Comparison of ENCODE assay signal across 2 cellular contexts in the genomic region with DNA sequence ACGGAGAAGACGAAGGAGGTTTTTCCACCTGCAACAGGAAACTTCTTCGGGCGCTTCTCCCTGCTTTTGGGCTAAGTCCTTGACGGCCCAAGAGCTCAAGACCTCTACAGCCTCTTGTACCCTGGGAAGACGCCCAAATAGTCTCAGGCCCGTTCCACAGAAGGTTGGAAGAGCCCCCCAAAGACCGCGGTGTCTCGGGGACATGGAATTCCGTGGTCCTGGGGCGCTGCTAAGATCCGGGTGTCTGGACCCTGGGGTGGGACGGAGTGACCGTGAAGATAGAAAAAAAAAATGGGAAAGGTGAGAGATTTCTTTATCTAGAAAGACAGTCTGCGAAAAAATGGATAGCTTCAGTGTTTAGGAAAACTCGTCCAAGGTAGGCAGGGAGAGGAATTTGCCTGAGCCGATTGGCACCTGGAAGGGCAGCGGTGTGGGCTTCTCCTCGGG.
TF ChIP-seq lines count a peak whose summit lies in the region.

No MANE protein-coding gene starts in this region.

TF ChIP-seq in SK-N-SH, 30 proteins besides CTCF, POLR2A, EP300 and RAD21:
- TF ChIP-seq, protein P1, sequence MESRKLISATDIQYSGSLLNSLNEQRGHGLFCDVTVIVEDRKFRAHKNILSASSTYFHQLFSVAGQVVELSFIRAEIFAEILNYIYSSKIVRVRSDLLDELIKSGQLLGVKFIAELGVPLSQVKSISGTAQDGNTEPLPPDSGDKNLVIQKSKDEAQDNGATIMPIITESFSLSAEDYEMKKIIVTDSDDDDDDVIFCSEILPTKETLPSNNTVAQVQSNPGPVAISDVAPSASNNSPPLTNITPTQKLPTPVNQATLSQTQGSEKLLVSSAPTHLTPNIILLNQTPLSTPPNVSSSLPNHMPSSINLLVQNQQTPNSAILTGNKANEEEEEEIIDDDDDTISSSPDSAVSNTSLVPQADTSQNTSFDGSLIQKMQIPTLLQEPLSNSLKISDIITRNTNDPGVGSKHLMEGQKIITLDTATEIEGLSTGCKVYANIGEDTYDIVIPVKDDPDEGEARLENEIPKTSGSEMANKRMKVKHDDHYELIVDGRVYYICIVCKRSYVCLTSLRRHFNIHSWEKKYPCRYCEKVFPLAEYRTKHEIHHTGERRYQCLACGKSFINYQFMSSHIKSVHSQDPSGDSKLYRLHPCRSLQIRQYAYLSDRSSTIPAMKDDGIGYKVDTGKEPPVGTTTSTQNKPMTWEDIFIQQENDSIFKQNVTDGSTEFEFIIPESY (IDR thresholded peaks at IDR 0.05; ENCODE audit: borderline replicate concordance, low read depth) = no peak
- TF ChIP-seq JUND (IDR thresholded peaks at IDR 0.05) (no peak), MEF2A (IDR thresholded peaks at IDR 0.05; ENCODE audit: borderline replicate concordance, low read depth) (no peak), FOXJ3 (CRISPR knock-in tag; IDR thresholded peaks at IDR 0.05) (no peak), NFIC (IDR thresholded peaks at IDR 0.05; ENCODE audit: borderline replicate concordance) (no peak), NRF1 (IDR thresholded peaks at IDR 0.05; ENCODE audit: low read depth, low read length) (no peak), FOXM1 (IDR thresholded peaks at IDR 0.05; ENCODE audit: low read depth) (no peak), RFX5 (IDR thresholded peaks at IDR 0.05; ENCODE audit: low read length) (no peak), SMC3 (IDR thresholded peaks at IDR 0.05; ENCODE audit: low read depth, low read length) (no peak), FOSL2 (IDR thresholded peaks at IDR 0.05; ENCODE audit: borderline replicate concordance, low read depth) (no peak), RCOR1 (IDR thresholded peaks at IDR 0.05; ENCODE audit: low read length) (no peak), TEAD4 (IDR thresholded peaks at IDR 0.05; ENCODE audit: borderline replicate concordance, insufficient read depth) (no peak), SIN3A (IDR thresholded peaks at IDR 0.05; ENCODE audit: borderline replicate concordance, low read depth, low read length) (no peak)
- TF ChIP-seq, protein P2, sequence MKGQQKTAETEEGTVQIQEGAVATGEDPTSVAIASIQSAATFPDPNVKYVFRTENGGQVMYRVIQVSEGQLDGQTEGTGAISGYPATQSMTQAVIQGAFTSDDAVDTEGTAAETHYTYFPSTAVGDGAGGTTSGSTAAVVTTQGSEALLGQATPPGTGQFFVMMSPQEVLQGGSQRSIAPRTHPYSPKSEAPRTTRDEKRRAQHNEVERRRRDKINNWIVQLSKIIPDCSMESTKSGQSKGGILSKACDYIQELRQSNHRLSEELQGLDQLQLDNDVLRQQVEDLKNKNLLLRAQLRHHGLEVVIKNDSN (IDR thresholded peaks at IDR 0.05; ENCODE audit: borderline replicate concordance, low read depth) = no peak
- TF ChIP-seq, protein P3, sequence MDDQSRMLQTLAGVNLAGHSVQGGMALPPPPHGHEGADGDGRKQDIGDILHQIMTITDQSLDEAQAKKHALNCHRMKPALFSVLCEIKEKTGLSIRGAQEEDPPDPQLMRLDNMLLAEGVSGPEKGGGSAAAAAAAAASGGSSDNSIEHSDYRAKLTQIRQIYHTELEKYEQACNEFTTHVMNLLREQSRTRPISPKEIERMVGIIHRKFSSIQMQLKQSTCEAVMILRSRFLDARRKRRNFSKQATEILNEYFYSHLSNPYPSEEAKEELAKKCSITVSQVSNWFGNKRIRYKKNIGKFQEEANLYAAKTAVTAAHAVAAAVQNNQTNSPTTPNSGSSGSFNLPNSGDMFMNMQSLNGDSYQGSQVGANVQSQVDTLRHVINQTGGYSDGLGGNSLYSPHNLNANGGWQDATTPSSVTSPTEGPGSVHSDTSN (IDR thresholded peaks at IDR 0.05) = no peak
TF ChIP-seq in SK-N-SH: peak in this region for 0.

TF ChIP-seq in SK-N-SH treated with all-trans-retinoic acid at 6 μM for 48 hours, 23 proteins besides CTCF, POLR2A, EP300 and RAD21:
- no peak for TF ChIP-seq PPARA (CRISPR knock-in tag; IDR thresholded peaks at IDR 0.05; ENCODE audit: borderline replicate concordance)
- no peak for TF ChIP-seq OSR1 (CRISPR knock-in tag; IDR thresholded peaks at IDR 0.05)
- TF ChIP-seq CSDC2 (CRISPR knock-in tag; IDR thresholded peaks at IDR 0.05) = no peak
- TF ChIP-seq BACH2 (CRISPR knock-in tag; IDR thresholded peaks at IDR 0.05; ENCODE audit: borderline replicate concordance) = no peak
- TF ChIP-seq, protein P4, sequence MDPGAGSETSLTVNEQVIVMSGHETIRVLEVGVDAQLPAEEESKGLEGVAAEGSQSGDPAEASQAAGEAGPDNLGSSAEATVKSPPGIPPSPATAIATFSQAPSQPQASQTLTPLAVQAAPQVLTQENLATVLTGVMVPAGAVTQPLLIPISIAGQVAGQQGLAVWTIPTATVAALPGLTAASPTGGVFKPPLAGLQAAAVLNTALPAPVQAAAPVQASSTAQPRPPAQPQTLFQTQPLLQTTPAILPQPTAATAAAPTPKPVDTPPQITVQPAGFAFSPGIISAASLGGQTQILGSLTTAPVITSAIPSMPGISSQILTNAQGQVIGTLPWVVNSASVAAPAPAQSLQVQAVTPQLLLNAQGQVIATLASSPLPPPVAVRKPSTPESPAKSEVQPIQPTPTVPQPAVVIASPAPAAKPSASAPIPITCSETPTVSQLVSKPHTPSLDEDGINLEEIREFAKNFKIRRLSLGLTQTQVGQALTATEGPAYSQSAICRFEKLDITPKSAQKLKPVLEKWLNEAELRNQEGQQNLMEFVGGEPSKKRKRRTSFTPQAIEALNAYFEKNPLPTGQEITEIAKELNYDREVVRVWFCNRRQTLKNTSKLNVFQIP (CRISPR knock-in tag; IDR thresholded peaks at IDR 0.05; ENCODE audit: borderline replicate concordance, low read depth) = no peak
- TF ChIP-seq TCF4 (CRISPR knock-in tag; IDR thresholded peaks at IDR 0.05; ENCODE audit: borderline replicate concordance) = no peak
- TF ChIP-seq ESRRG (CRISPR knock-in tag; IDR thresholded peaks at IDR 0.05) = no peak
- no peak for TF ChIP-seq ZNF565 (CRISPR knock-in tag; conservative IDR thresholded peaks at IDR 0.05; ENCODE audit: low read depth)
